ENCODE assay signal across 17 cellular contexts in genomic region chr4:35771571-35771970, GRCh38.
A peak's percentile ranks its signal among the peaks of the same experiment; 100 is the strongest.
DNase-seq lines count a peak whose midpoint lies in the region; ATAC-seq and TF ChIP-seq lines count a peak whose summit lies in the region.
"Had no signal": no experiment of that assay in that cellular context is flagged by ENCODE, and none has a peak within 500 bp of the region (broad histone marks: within the 10 kb centered on the region; RNA-seq: fewer than 3 reads in every experiment).

No MANE protein-coding gene starts in this region.

- no peaks in the 10 kb centered on the region for H3K4me1 ChIP-seq in uterus

- TF ChIP-seq POLR2A in uterus (IDR thresholded peaks at IDR 0.05): no peak

- H3K4me3 ChIP-seq in uterus: no peak overlapping the region
- H3K4me3 ChIP-seq: GM12878 had no signal

- intact Hi-C loops in uterus (cut with DNase I; ENCODE audit: low total_unique reads): no loop called here

- H3K4me1 Mint-ChIP-seq in nephron: peaks cover 5% of the 10 kb centered on the region
- no peaks in the 10 kb centered on the region for H3K4me1 Mint-ChIP-seq in activated naive CD8-positive, alpha-beta T cell treated with anti-CD3 and anti-CD28 coated beads, Interleukin-2, amount 50 U/mL, for 24 hours
- H3K4me1 Mint-ChIP-seq: B cell, H9 had no signal

- peak; percentile 91 for DNase-seq in A172 (ENCODE audit: low spot score)
- peak; percentile 50 for DNase-seq in NCI-H226
- DNase-seq in uterus: no peak
- DNase-seq in activated naive CD8-positive, alpha-beta T cell treated with anti-CD3 and anti-CD28 coated beads, Interleukin-2, amount 50 U/mL, for 24 hours: no peak
- DNase-seq: 8988T; C1 segment of cervical spinal cord; Calu3; CD4-positive, alpha-beta T cell; DMS 273 treated with DMSO at 0.1 percent for 48 hours; GOT3; H9 had no signal

- no peaks in the 10 kb centered on the region for H3K36me3 ChIP-seq in uterus

- ATAC-seq in SK-N-SH treated with all-trans-retinoic acid at 6 μM for 48 hours (peak; percentile 82), HG02852 (IDR thresholded peaks at IDR 0.05; ENCODE audit: unreplicated experiment) (no peak)
- no peak for ATAC-seq in activated naive CD8-positive, alpha-beta T cell treated with anti-CD3 and anti-CD28 coated beads, Interleukin-2, amount 50 U/mL, for 24 hours
- ATAC-seq: GM12878, HepG2 had no signal

- peak overlapping the region in 2 of 3 experiments; percentile 12 to 22 for H3K27ac Mint-ChIP-seq in nephron
- no peak overlapping the region for H3K27ac Mint-ChIP-seq in activated naive CD8-positive, alpha-beta T cell treated with anti-CD3 and anti-CD28 coated beads, Interleukin-2, amount 50 U/mL, for 24 hours
- H3K27ac Mint-ChIP-seq: B cell; CD4-positive, alpha-beta T cell; H9 had no signal

- H3K4me3 Mint-ChIP-seq in nephron: no peak overlapping the region
- H3K4me3 Mint-ChIP-seq in activated naive CD8-positive, alpha-beta T cell treated with anti-CD3 and anti-CD28 coated beads, Interleukin-2, amount 50 U/mL, for 24 hours: no peak overlapping the region
- H3K4me3 Mint-ChIP-seq: B cell; CD4-positive, alpha-beta T cell; H9 had no signal

- H3K9me3 Mint-ChIP-seq in nephron: no peaks in the 10 kb centered on the region
- H3K9me3 Mint-ChIP-seq in activated naive CD8-positive, alpha-beta T cell treated with anti-CD3 and anti-CD28 coated beads, Interleukin-2, amount 50 U/mL, for 24 hours: no peaks in the 10 kb centered on the region
- H3K9me3 Mint-ChIP-seq: CD4-positive, alpha-beta T cell; H9 had no signal

- no peak for TF ChIP-seq CTCF in nephron (IDR thresholded peaks at IDR 0.05; ENCODE audit: unreplicated experiment in 3 of 3)
- no peak for TF ChIP-seq CTCF in uterus (IDR thresholded peaks at IDR 0.05)

- peaks cover 5% of the 10 kb centered on the region for H3K27me3 Mint-ChIP-seq in nephron (ENCODE audit: low read depth)
- no peaks in the 10 kb centered on the region for H3K27me3 Mint-ChIP-seq in activated naive CD8-positive, alpha-beta T cell treated with anti-CD3 and anti-CD28 coated beads, Interleukin-2, amount 50 U/mL, for 24 hours
- H3K27me3 Mint-ChIP-seq: B cell; CD4-positive, alpha-beta T cell had no signal

- no peaks in the 10 kb centered on the region for H3K9me3 ChIP-seq in uterus

- no peaks in the 10 kb centered on the region for H3K27me3 ChIP-seq in uterus

- H3K36me3 Mint-ChIP-seq in nephron (ENCODE audit: low read depth): no peaks in the 10 kb centered on the region
- H3K36me3 Mint-ChIP-seq in activated naive CD8-positive, alpha-beta T cell treated with anti-CD3 and anti-CD28 coated beads, Interleukin-2, amount 50 U/mL, for 24 hours (ENCODE audit: low read depth): no peaks in the 10 kb centered on the region

- H3K27ac ChIP-seq in uterus: no peak overlapping the region

TF ChIP-seq in SK-N-SH treated with all-trans-retinoic acid at 6 μM for 48 hours, 23 proteins besides CTCF, POLR2A, EP300 and RAD21:
- TF ChIP-seq RARB (CRISPR knock-in tag; IDR thresholded peaks at IDR 0.05): peak; percentile 66; the same call in 1 of the 2 replicates
- TF ChIP-seq TOX (CRISPR knock-in tag; IDR thresholded peaks at IDR 0.05; ENCODE audit: borderline replicate concordance): peak; percentile 77; the same call in 1 of the 2 replicates
- TF ChIP-seq PPARA (CRISPR knock-in tag; IDR thresholded peaks at IDR 0.05; ENCODE audit: borderline replicate concordance): no peak
- TF ChIP-seq ISL1 (CRISPR knock-in tag; IDR thresholded peaks at IDR 0.05): peak; percentile 27; the same call in 1 of the 2 replicates
TF ChIP-seq in SK-N-SH treated with all-trans-retinoic acid at 6 μM for 48 hours: peak in this region for 3.

Comparison
In these comparisons a context has a peak if more than half of its experiments do, and no peak if none do; other contexts are left out.
1. DNase-seq: peak in A172 (single experiment) and NCI-H226 (single experiment); none in uterus (0 of 2) and activated naive CD8-positive, alpha-beta T cell treated with anti-CD3 and anti-CD28 coated beads, Interleukin-2, amount 50 U/mL, for 24 hours (single experiment).